8 cellular contexts compared by ENCODE assay signal in genomic region chr10:29119374-29119773, GRCh38.
A peak's percentile ranks its signal among the peaks of the same experiment; 100 is the strongest.
DNase-seq lines count a peak whose midpoint lies in the region; ATAC-seq, FAIRE-seq and TF ChIP-seq lines count a peak whose summit lies in the region.

No MANE protein-coding gene starts in this region.

- DNase-seq in AG20443 (ENCODE audit: low spot score), result peak; percentile 44
- peak; percentile 13 for DNase-seq in GM23248
- DNase-seq in keratinocyte (ENCODE audit: low read depth, low spot score), result no peak
- no peak for DNase-seq in NCI-H128 (lab: John Stamatoyannopoulos, UW; ENCODE audit: unreplicated experiment)
- no peak for DNase-seq in HK-2 (ENCODE audit: unreplicated experiment)
- DNase-seq in sigmoid colon, result no peak

- dilution Hi-C loops in keratinocyte (cut with MboI; ENCODE audit: extremely low pct_ligation_motif_present, low sequenced_read_pairs), result no loop called here

- H3K4me2 ChIP-seq in GM23248 (ENCODE audit: unreplicated experiment), result no peak overlapping the region
- no peak overlapping the region for H3K4me2 ChIP-seq in keratinocyte (ENCODE audit: control insufficient read depth, extremely low read depth, insufficient read depth, low read depth, low read length)

- in situ Hi-C loops in GM23248 (cut with MboI), result no loop called here

- no peaks in the 10 kb centered on the region for H3K9me2 ChIP-seq in GM23248 (ENCODE audit: insufficient read depth)

- WGBS in GM23248 (ENCODE audit: low coverage in 1 of 2, low lambda C conversion rate in 2 of 2, missing lambda C conversion rate in 2 of 2), 2 experiments, result 35 to 43% methylated on average over 8 of the region's 8 CpGs
- WGBS in sigmoid colon, 2 donors, result 41 to 57% methylated on average over 8 of the region's 8 CpGs

- TF ChIP-seq CTCF in VCaP (conservative IDR thresholded peaks at IDR 0.05) (peak; percentile 71), keratinocyte (optimal IDR thresholded peaks at IDR 0.05 in 1 of 3, IDR thresholded peaks at IDR 0.05 in 1 of 3, conservative IDR thresholded peaks at IDR 0.05 in 1 of 3; ENCODE audit: extremely low read depth in 1 of 3, insufficient read depth in 2 of 3, low read length in 3 of 3) (peak; percentile 37 to 50 (median 39)), sigmoid colon (IDR thresholded peaks at IDR 0.05) (no peak)

- H3F3A ChIP-seq in GM23248 (ENCODE audit: insufficient read depth), result no peaks in the 10 kb centered on the region

- no peaks in the 10 kb centered on the region for H4K20me1 ChIP-seq in GM23248 (ENCODE audit: insufficient read depth)
- H4K20me1 ChIP-seq in keratinocyte (ENCODE audit: control insufficient read depth, extremely low read depth, insufficient read depth, low read length), result no peaks in the 10 kb centered on the region

- no peaks in the 10 kb centered on the region for H3K9me1 ChIP-seq in keratinocyte (ENCODE audit: control insufficient read depth, extremely low read depth, insufficient read depth, low read length)

- no peak overlapping the region for H2AFZ ChIP-seq in GM23248
- no peak overlapping the region for H2AFZ ChIP-seq in keratinocyte (ENCODE audit: control insufficient read depth, low read length)

- H3K9ac ChIP-seq in GM23248, result no peak overlapping the region
- H3K9ac ChIP-seq in keratinocyte (ENCODE audit: control insufficient read depth, extremely low read depth, insufficient read depth, low read length), result no peak overlapping the region

- no peak for TF ChIP-seq EP300 in sigmoid colon (IDR thresholded peaks at IDR 0.05)

- intact Hi-C loops in sigmoid colon (cut with DNase I), result no loop called here

- H3K36me3 ChIP-seq in GM23248 (ENCODE audit: low read depth) (no peaks in the 10 kb centered on the region), keratinocyte (ENCODE audit: control insufficient read depth in 2 of 2, extremely low read depth in 1 of 2, insufficient read depth in 2 of 2, low read length in 2 of 2) (no peaks in the 10 kb centered on the region), sigmoid colon (no peaks in the 10 kb centered on the region)

- H3K9me3 ChIP-seq in GM23248 (ENCODE audit: low read depth), result peaks cover 8% of the 10 kb centered on the region
- H3K9me3 ChIP-seq in keratinocyte (ENCODE audit: control insufficient read depth, low read depth, low read length), result no peaks in the 10 kb centered on the region
- peaks cover 0 to 6% (median under 1%) of the 10 kb centered on the region in 4 donors for H3K9me3 ChIP-seq in sigmoid colon

- no peak for TF ChIP-seq POLR2A in sigmoid colon (IDR thresholded peaks at IDR 0.05)

- H3K79me2 ChIP-seq in GM23248 (ENCODE audit: insufficient read depth) (no peaks in the 10 kb centered on the region), keratinocyte (ENCODE audit: control insufficient read depth, insufficient read depth, low read length) (no peaks in the 10 kb centered on the region)

- no peaks in the 10 kb centered on the region for H3K4me1 ChIP-seq in GM23248 (ENCODE audit: insufficient read depth)
- H3K4me1 ChIP-seq in keratinocyte (ENCODE audit: control insufficient read depth, extremely low read depth, insufficient read depth, low read length), result peaks cover 8% of the 10 kb centered on the region
- H3K4me1 ChIP-seq in sigmoid colon, result no peaks in the 10 kb centered on the region

- ATAC-seq in GM21717 (IDR thresholded peaks at IDR 0.05; ENCODE audit: unreplicated experiment), result no peak

- H3K27me3 ChIP-seq in GM23248 (replicated peaks; ENCODE audit: insufficient read depth) (peaks cover 17% of the 10 kb centered on the region), keratinocyte (ENCODE audit: control insufficient read depth, extremely low read depth, insufficient read depth, low read length) (peaks cover 2% of the 10 kb centered on the region), sigmoid colon (no peaks in the 10 kb centered on the region)

- no peak overlapping the region for H3K4me3 ChIP-seq in GM23248
- no peak overlapping the region for H3K4me3 ChIP-seq in keratinocyte (ENCODE audit: control insufficient read depth in 2 of 3, extremely low read depth in 1 of 3, insufficient read depth in 2 of 3, low read depth in 1 of 3, low read length in 3 of 3)
- H3K4me3 ChIP-seq in sigmoid colon, result no peak overlapping the region

- no peak overlapping the region for H3K27ac ChIP-seq in GM23248
- H3K27ac ChIP-seq in VCaP, result no peak overlapping the region
- H3K27ac ChIP-seq in keratinocyte (ENCODE audit: control insufficient read depth, insufficient read depth, low read length), result no peak overlapping the region
- H3K27ac ChIP-seq in sigmoid colon, result no peak overlapping the region

- no peak for FAIRE-seq in keratinocyte (lab: Jason Lieb, UNC)

Comparison
In these comparisons a context has a peak if more than half of its experiments do, and no peak if none do; other contexts are left out.
1. DNase-seq: peak in AG20443 (single experiment) and GM23248 (single experiment); none in keratinocyte (single experiment), NCI-H128 (single experiment), HK-2 (single experiment) and sigmoid colon (single experiment).
2. CTCF ChIP-seq: peak in VCaP (single experiment) and keratinocyte (3 of 3); none in sigmoid colon (0 of 4).